Comparison of ENCODE assay signal across 10 cellular contexts in the genomic region with DNA sequence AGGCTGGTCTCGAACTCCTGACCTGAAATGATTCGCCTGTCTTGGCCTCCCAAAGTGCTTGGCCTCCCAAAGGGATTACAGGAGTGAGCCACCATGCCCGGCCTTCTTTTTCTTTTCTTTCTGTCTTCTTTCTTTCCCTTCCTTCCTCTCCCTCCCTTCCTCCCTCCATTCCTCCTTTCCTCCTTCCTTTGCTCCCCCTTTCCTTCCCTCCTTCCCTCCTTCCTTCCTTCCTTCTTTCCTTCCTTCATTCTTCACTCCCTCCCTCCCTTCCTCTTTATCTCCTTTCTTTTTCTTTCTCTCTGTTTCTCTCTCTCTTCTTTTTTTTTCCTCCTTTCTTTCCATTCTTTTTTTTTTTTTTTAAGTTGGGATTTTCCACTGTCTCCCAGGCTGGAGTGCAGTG. TPM values are rescaled to one million over a fixed set of nuclear protein-coding genes. Genes with fewer than 3 reads are reported as not detected.
"Had no signal": no experiment of that assay in that cellular context is flagged by ENCODE, and none has a peak within 500 bp of the region (broad histone marks: within the 10 kb centered on the region; RNA-seq: fewer than 3 reads in every experiment).

No MANE protein-coding gene starts in this region.

- DNase-seq: H9, HCEC 1CT, HFFc6, KG1 had no signal

- FAIRE-seq: H1, H54, HTR-8/SVneo had no signal

- H3K9me3 Mint-ChIP-seq: HFFc6, IgD-negative memory B cell had no signal

- H3K4me1 Mint-ChIP-seq: GM23338 had no signal

- ATAC-seq: GM23338 had no signal

- H3K4me3 ChIP-seq: GM23338 had no signal

- H3K27ac Mint-ChIP-seq: GM23338, H9, HFFc6, IgD-negative memory B cell had no signal

- H3K4me3 Mint-ChIP-seq: GM23338, HFFc6, IgD-negative memory B cell had no signal

- H3K36me3 Mint-ChIP-seq: IgD-negative memory B cell had no signal

- H3K4me2 ChIP-seq: GM23338 had no signal

- H2AFZ ChIP-seq: GM23338 had no signal

RNA-seq across cellular contexts. Expression of gene C3, which starts 12.1 kb away (rescaled TPM):
- polyA plus RNA-seq: IgD-negative memory B cell had no signal

RNA-seq across cellular contexts. Expression of gene TNFSF14, which starts 38.4 kb away (rescaled TPM):
- total RNA-seq: GM23338, H1, H9, HFFc6, HT-29 had no signal
- polyA plus RNA-seq: GM23338 had no signal

RNA-seq across cellular contexts. Expression of gene SH2D3A, which starts 58.9 kb away (rescaled TPM):
- total RNA-seq: HFFc6 had no signal
